Comparison of ENCODE assay signal across 1 cellular context in genomic region chr15:50238263-50238662, GRCh38.
TF ChIP-seq lines count a peak whose summit lies in the region.

No MANE protein-coding gene starts in this region.

TF ChIP-seq in HepG2, 621 proteins besides CTCF, POLR2A, EP300 and RAD21:
- TF ChIP-seq ZNF354B (CRISPR knock-in tag; IDR thresholded peaks at IDR 0.05) (no peak), REPIN1 (CRISPR knock-in tag; IDR thresholded peaks at IDR 0.05; ENCODE audit: borderline replicate concordance, low read depth) (no peak), CEBPG (CRISPR knock-in tag; IDR thresholded peaks at IDR 0.05) (peak; percentile 53), CEBPB (IDR thresholded peaks at IDR 0.05; ENCODE audit: borderline replicate concordance, low read depth, low read length) (peak; percentile 52; the same call in 1 of the 2 replicates)
TF ChIP-seq in HepG2: peak in this region for 2.
